ENCODE assay signal across 23 cellular contexts in genomic region chr4:1321486-1321885, GRCh38. TPM values are rescaled to one million over a fixed set of nuclear protein-coding genes. Genes with fewer than 3 reads are reported as not detected.
A peak's percentile ranks its signal among the peaks of the same experiment; 100 is the strongest.
DNase-seq lines count a peak whose midpoint lies in the region; ATAC-seq, FAIRE-seq and TF ChIP-seq lines count a peak whose summit lies in the region.
"Had no signal": no experiment of that assay in that cellular context is flagged by ENCODE, and none has a peak within 500 bp of the region (broad histone marks: within the 10 kb centered on the region; RNA-seq: fewer than 3 reads in every experiment).

No MANE protein-coding gene starts in this region.

- TF ChIP-seq CTCF in RWPE2 (IDR thresholded peaks at IDR 0.05; ENCODE audit: poor library complexity, severe bottlenecking) (no peak), kidney (IDR thresholded peaks at IDR 0.05; ENCODE audit: borderline replicate concordance, extremely low read depth, insufficient read depth) (no peak), psoas muscle (IDR thresholded peaks at IDR 0.05) (no peak)

- H3K9me3 ChIP-seq in RWPE2 (ENCODE audit: severe bottlenecking) (no peaks in the 10 kb centered on the region), kidney (ENCODE audit: control insufficient read depth in 1 of 2, low read length in 2 of 2) (no peaks in the 10 kb centered on the region), psoas muscle (no peaks in the 10 kb centered on the region)
- H3K9me3 ChIP-seq: A549, BE2C, HAP-1 had no signal

- H3K4me1 ChIP-seq in RWPE2 (ENCODE audit: insufficient read depth, poor library complexity, severe bottlenecking) (peaks cover 21% of the 10 kb centered on the region), kidney (ENCODE audit: control insufficient read depth in 1 of 2, insufficient read depth in 1 of 2, low read depth in 1 of 2, low read length in 2 of 2) (peaks cover 0 to 2% of the 10 kb centered on the region in 2 donors), psoas muscle (peaks cover 5% of the 10 kb centered on the region)
- H3K4me1 ChIP-seq: BE2C, HAP-1 had no signal

- WGBS in psoas muscle, 3 donors, result 85 to 89% (median 88%) methylated on average over 13 of the region's 13 CpGs

- peak overlapping the region; percentile 99 for H3K27ac ChIP-seq in RWPE2 (ENCODE audit: poor library complexity, severe bottlenecking)
- no peak overlapping the region for H3K27ac ChIP-seq in kidney (ENCODE audit: low read depth in 2 of 2, low read length in 2 of 2)
- no peak overlapping the region for H3K27ac ChIP-seq in psoas muscle
- H3K27ac ChIP-seq: A549, SK-N-MC had no signal

- DNase-seq in left cardiac atrium (peak; percentile 6), left ventricle myocardium superior (no peak), RWPE2 (ENCODE audit: low spot score) (no peak), kidney (peak; percentile 58), psoas muscle (peak; percentile 7 to 49), GM19240 (ENCODE audit: insufficient read length, low spot score) (no peak), DMS53 (lab: John Stamatoyannopoulos, UW) (no peak)
- DNase-seq: BE2C, DMS79, KG1, NCI-H1092 treated with DMSO at 0.1 percent for 48 hours, NCI-H146, NCI-H2081, NCI-H2171, NCI-H345, NCI-H524 treated with DMSO at 0.1 percent for 48 hours, NCI-H82, SHP77 treated with DMSO at 0.1 percent for 48 hours had no signal

- no peak for ATAC-seq in left cardiac atrium
- no peak for ATAC-seq in left ventricle myocardium superior
- ATAC-seq in RWPE2 (ENCODE audit: low read depth), result no peak
- no peak for ATAC-seq in psoas muscle
- ATAC-seq in GM18517 (IDR thresholded peaks at IDR 0.05; ENCODE audit: unreplicated experiment), result no peak
- ATAC-seq: A549 had no signal

- no peak for FAIRE-seq in kidney (lab: Jason Lieb, UNC)
- FAIRE-seq: A549, RCC 7860 had no signal

- no peak overlapping the region for H3K9ac ChIP-seq in kidney (ENCODE audit: low read length in 2 of 2)

- intact Hi-C loops in left cardiac atrium (cut with DNase I), result no loop called here
- intact Hi-C loops in left ventricle myocardium superior (cut with micrococcal nuclease), result no loop called here
- intact Hi-C loops in kidney (cut with DNase I), result no loop called here
- intact Hi-C loops in psoas muscle (cut with DNase I), result no loop called here

- H3K4me3 ChIP-seq in RWPE2 (ENCODE audit: severe bottlenecking), result no peak overlapping the region
- H3K4me3 ChIP-seq in kidney (ENCODE audit: low read length in 2 of 2), result no peak overlapping the region
- H3K4me3 ChIP-seq in psoas muscle, result no peak overlapping the region
- H3K4me3 ChIP-seq: A549, HAP-1, SK-N-MC had no signal

- H3K36me3 ChIP-seq in RWPE2 (ENCODE audit: low read depth) (peaks cover 45% of the 10 kb centered on the region), kidney (ENCODE audit: control insufficient read depth in 1 of 2, insufficient read depth in 2 of 2, low read length in 2 of 2) (peaks cover 21 to 32% of the 10 kb centered on the region in 2 donors), psoas muscle (ENCODE audit: insufficient read depth in 1 of 2, low read depth in 1 of 2) (peaks cover 2 to 60% of the 10 kb centered on the region in 2 donors)

- no peaks in the 10 kb centered on the region for H3K27me3 ChIP-seq in RWPE2 (ENCODE audit: insufficient read depth, poor library complexity, severe bottlenecking)
- no peaks in the 10 kb centered on the region for H3K27me3 ChIP-seq in psoas muscle (ENCODE audit: insufficient read depth in 3 of 3, low read length in 2 of 3)
- H3K27me3 ChIP-seq: BE2C had no signal

RNA-seq across cellular contexts. Expression of gene UVSSA, which starts 25.5 kb away (rescaled TPM):
- total RNA-seq in left cardiac atrium, result 1 to 10 TPM; 7.9 to 8.4 TPM
- total RNA-seq in left ventricle myocardium superior, result 5.9 TPM
- total RNA-seq in kidney, result 32.5 TPM
- polyA plus RNA-seq in kidney (ENCODE audit: insufficient read depth, low read depth, low replicate concordance), result 5.2 TPM
- 1 to 10 TPM; 6.3 to 9.4 (median 8.3) TPM for total RNA-seq in psoas muscle
- 1 to 10 TPM; 1.9 to 9.3 (median 3.6) TPM for polyA plus RNA-seq in psoas muscle

RNA-seq across cellular contexts. Expression of gene MAEA, which starts 31.8 kb away (rescaled TPM):
- total RNA-seq in left cardiac atrium, result 10 to 100 TPM; 41.9 to 59.3 TPM
- 49.6 TPM for total RNA-seq in left ventricle myocardium superior
- 75.2 TPM for total RNA-seq in kidney
- 65.0 TPM for polyA plus RNA-seq in kidney (ENCODE audit: insufficient read depth, low read depth, low replicate concordance)
- total RNA-seq in psoas muscle, result 10 to 100 TPM; 26.7 to 39.6 (median 33.2) TPM
- polyA plus RNA-seq in psoas muscle, result 10 to 100 TPM; 30.3 to 41.6 (median 38.9) TPM

Comparison
In these comparisons a context has a peak if more than half of its experiments do, and no peak if none do; other contexts are left out.
1. DNase-seq: peak in left cardiac atrium (single experiment), kidney (single experiment) and psoas muscle (2 of 2); none in left ventricle myocardium superior (single experiment), RWPE2 (single experiment), GM19240 (single experiment) and DMS53 (single experiment).